ENCODE assay signal across 8 cellular contexts in the genomic region with DNA sequence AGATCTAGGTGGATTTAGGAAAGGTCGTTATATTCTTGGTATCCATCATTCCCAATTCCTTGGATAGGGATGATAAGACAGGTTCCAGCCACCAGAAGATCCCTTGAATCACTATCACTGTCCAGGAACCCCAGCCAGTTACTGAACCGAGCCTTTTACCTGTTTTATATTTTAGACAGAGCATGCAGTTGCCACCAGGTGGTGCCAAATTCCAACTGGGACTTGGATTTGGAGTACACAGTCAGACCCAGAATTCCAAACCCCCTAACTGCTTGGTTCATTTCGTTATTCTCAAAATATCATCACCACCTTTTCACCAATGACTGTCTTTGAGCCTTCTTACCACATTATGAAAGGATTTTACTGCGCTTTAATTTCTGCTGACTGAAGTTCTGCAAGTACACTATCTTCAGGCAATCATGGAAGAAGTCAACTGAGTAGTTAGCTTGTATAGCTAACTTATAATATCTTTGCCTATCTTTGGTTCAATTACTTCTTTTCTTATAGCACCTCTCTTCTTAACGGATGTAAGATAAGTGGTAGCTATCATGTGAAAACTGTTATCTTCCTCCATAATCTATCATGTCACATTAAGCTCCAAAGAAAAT.
A peak's percentile ranks its signal among the peaks of the same experiment; 100 is the strongest.
DNase-seq lines count a peak whose midpoint lies in the region; ATAC-seq, FAIRE-seq and TF ChIP-seq lines count a peak whose summit lies in the region.

No MANE protein-coding gene starts in this region.

- DNase-seq in heart right ventricle, result no peak
- DNase-seq in Right ventricle myocardium inferior (ENCODE audit: missing footprints), result no peak
- peak; percentile 40 for DNase-seq in HCT116 (ENCODE audit: low read depth, low spot score)
- peak; percentile 5 for DNase-seq in NCI-H226
- DNase-seq in endothelial cell of umbilical vein (ENCODE audit: low read depth, low spot score), result peak; percentile 19
- peak; percentile 34 to 68 for DNase-seq in trophoblast cell
- DNase-seq in NCI-H2081 treated with DMSO at 0.1 percent for 48 hours (lab: John Stamatoyannopoulos, UW), result no peak
- no peak for DNase-seq in NCI-H2196 treated with DMSO at 0.1 percent for 48 hours (lab: John Stamatoyannopoulos, UW; ENCODE audit: unreplicated experiment)

- H3K4me3 ChIP-seq in heart right ventricle, result no peak overlapping the region
- H3K4me3 ChIP-seq in HCT116 (replicated peaks in 1 of 2; ENCODE audit: low read depth in 1 of 2, low read length in 2 of 2), result no peak overlapping the region
- no peak overlapping the region for H3K4me3 ChIP-seq in endothelial cell of umbilical vein (replicated peaks in 1 of 3; ENCODE audit: insufficient read depth in 1 of 3, low read depth in 1 of 3, low read length in 3 of 3)
- H3K4me3 ChIP-seq in trophoblast cell (ENCODE audit: low read depth, low read length), result no peak overlapping the region

- no peaks in the 10 kb centered on the region for H3K4me1 ChIP-seq in heart right ventricle
- H3K4me1 ChIP-seq in HCT116 (ENCODE audit: control insufficient read depth in 1 of 2, insufficient read depth in 2 of 2, low read length in 2 of 2), result no peaks in the 10 kb centered on the region
- H3K4me1 ChIP-seq in endothelial cell of umbilical vein (ENCODE audit: control insufficient read depth, extremely low read depth, insufficient read depth, low read length), result no peaks in the 10 kb centered on the region
- no peaks in the 10 kb centered on the region for H3K4me1 ChIP-seq in trophoblast cell (ENCODE audit: control insufficient read depth in 1 of 2, insufficient read depth in 2 of 2, low read length in 2 of 2)

- H2BK12ac ChIP-seq in trophoblast cell (ENCODE audit: low read length), result no peak overlapping the region

- H3K79me2 ChIP-seq in HCT116 (ENCODE audit: insufficient read depth, low read length) (no peaks in the 10 kb centered on the region), endothelial cell of umbilical vein (ENCODE audit: control insufficient read depth, insufficient read depth, low read length) (no peaks in the 10 kb centered on the region), trophoblast cell (ENCODE audit: control insufficient read depth, insufficient read depth, low read length, poor library complexity) (no peaks in the 10 kb centered on the region)

- WGBS in heart right ventricle, 2 donors, result 45 to 48% methylated on average over 5 of the region's 5 CpGs
- no CpG with 5 or more reads among the region's 5 CpGs for WGBS in trophoblast cell (ENCODE audit: extremely low coverage, insufficient coverage, insufficient read length)

- ATAC-seq in heart right ventricle (no peak), Right ventricle myocardium inferior (no peak), HCT116 (peak; percentile 93)

- TF ChIP-seq POLR2A in HCT116 (IDR thresholded peaks at IDR 0.05; ENCODE audit: borderline replicate concordance, extremely low read depth, insufficient read depth, insufficient read length) (no peak), endothelial cell of umbilical vein (IDR thresholded peaks at IDR 0.05; ENCODE audit: low read depth, low read length) (no peak)

- H3K14ac ChIP-seq in trophoblast cell (ENCODE audit: low read length), result no peak overlapping the region

- H3K9me3 ChIP-seq in heart right ventricle, result no peaks in the 10 kb centered on the region
- H3K9me3 ChIP-seq in HCT116 (ENCODE audit: control insufficient read depth in 1 of 2, insufficient read depth in 1 of 2, low read depth in 1 of 2, low read length in 2 of 2), result no peaks in the 10 kb centered on the region
- H3K9me3 ChIP-seq in endothelial cell of umbilical vein (replicated peaks; ENCODE audit: control insufficient read depth, insufficient read depth, low read length), result no peaks in the 10 kb centered on the region
- no peaks in the 10 kb centered on the region for H3K9me3 ChIP-seq in trophoblast cell (ENCODE audit: insufficient read depth, low read depth, low read length)

- H3K27me3 ChIP-seq in heart right ventricle (no peaks in the 10 kb centered on the region), HCT116 (ENCODE audit: insufficient read depth, low read length) (no peaks in the 10 kb centered on the region), endothelial cell of umbilical vein (ENCODE audit: control insufficient read depth in 2 of 2, insufficient read depth in 2 of 2, low read length in 2 of 2) (no peaks in the 10 kb centered on the region), trophoblast cell (ENCODE audit: insufficient read depth, low read length) (no peaks in the 10 kb centered on the region)

- dilution Hi-C loops in endothelial cell of umbilical vein (cut with MboI; ENCODE audit: extremely low pct_ligation_motif_present, low sequenced_read_pairs), result no loop called here

- no peak overlapping the region for H4K91ac ChIP-seq in trophoblast cell (ENCODE audit: low read depth, low read length)

- POLR2A ChIA-PET in HCT116 (lab: Charles Lee), result no interaction called here
- POLR2A ChIA-PET in endothelial cell of umbilical vein (lab: Charles Lee), result interaction anchor here (0.6 kb wide), 1 partner anchor 1292 kb away, joined by 3 read pairs; no protein-coding TSS in a partner anchor

- H4K20me1 ChIP-seq in HCT116 (ENCODE audit: insufficient read depth), result no peaks in the 10 kb centered on the region
- H4K20me1 ChIP-seq in endothelial cell of umbilical vein (replicated peaks; ENCODE audit: control insufficient read depth, extremely low read depth, insufficient read depth, low read length), result no peaks in the 10 kb centered on the region

- H3K9me1 ChIP-seq in endothelial cell of umbilical vein (replicated peaks; ENCODE audit: control insufficient read depth, extremely low read depth, insufficient read depth, low read length), result no peaks in the 10 kb centered on the region

- TF ChIP-seq RAD21 in HCT116 (IDR thresholded peaks at IDR 0.05; ENCODE audit: low read depth), result peak; percentile 77

- H3K9ac ChIP-seq in HCT116 (ENCODE audit: low read length), result no peak overlapping the region
- H3K9ac ChIP-seq in endothelial cell of umbilical vein (replicated peaks; ENCODE audit: extremely low read depth, insufficient read depth, low read length), result no peak overlapping the region
- no peak overlapping the region for H3K9ac ChIP-seq in trophoblast cell (ENCODE audit: low read length)

- H3K4ac ChIP-seq in trophoblast cell (ENCODE audit: low read depth, low read length), result no peak overlapping the region

- no peaks in the 10 kb centered on the region for H3K9me2 ChIP-seq in HCT116 (ENCODE audit: insufficient read depth)

- RAD21 ChIA-PET in HCT116 (lab: Charles Lee; ENCODE audit: low non-redundant PET in 1 of 2, low total read pairs in 2 of 2, uncharacterized antibody in 2 of 2, unreplicated experiment in 2 of 2), result interaction anchor here in 1 of 2 experiments (1.4 kb wide), 1 partner anchor 1293 kb away, joined by 3 read pairs; no protein-coding TSS in a partner anchor

- peak; percentile 82 for FAIRE-seq in endothelial cell of umbilical vein (lab: Jason Lieb, UNC)

- CTCF ChIA-PET in HCT116 (lab: Charles Lee) (interaction anchor here (0.6 to 1.7 kb wide), 10 partner anchors 8 to 1500 kb away, joined by 3 to 18 read pairs (median 4); no protein-coding TSS in a partner anchor), endothelial cell of umbilical vein (lab: Charles Lee) (interaction anchor here (0.8 to 3.2 kb wide), 13 partner anchors 8 to 1446 kb away, joined by 3 to 94 read pairs (median 5); partner anchors contain the start of gene SRFBP1)

- no peak overlapping the region for H2BK120ac ChIP-seq in trophoblast cell (ENCODE audit: insufficient read depth, low read length, poor library complexity)

- H3K36me3 ChIP-seq in heart right ventricle, result no peaks in the 10 kb centered on the region
- H3K36me3 ChIP-seq in HCT116 (ENCODE audit: control insufficient read depth in 1 of 2, insufficient read depth in 2 of 2, low read length in 2 of 2), result no peaks in the 10 kb centered on the region
- H3K36me3 ChIP-seq in endothelial cell of umbilical vein (ENCODE audit: control insufficient read depth in 2 of 2, extremely low read depth in 1 of 2, insufficient read depth in 2 of 2, low read length in 2 of 2), result no peaks in the 10 kb centered on the region
- H3K36me3 ChIP-seq in trophoblast cell (ENCODE audit: control insufficient read depth in 1 of 2, insufficient read depth in 2 of 2, low read length in 2 of 2), result no peaks in the 10 kb centered on the region

- H2AFZ ChIP-seq in HCT116 (ENCODE audit: low read depth, low read length, poor library complexity, severe bottlenecking) (peak overlapping the region; percentile 91), endothelial cell of umbilical vein (ENCODE audit: low read depth, low read length) (no peak overlapping the region), trophoblast cell (ENCODE audit: insufficient read depth, low read length, poor library complexity) (no peak overlapping the region)

- intact Hi-C loops in heart right ventricle (cut with DNase I), result loop anchor here in 2 of 10 donors (1.0 to 5.0 kb wide), 2 partner anchors 8 to 1291 kb away; no protein-coding TSS in a partner anchor
- intact Hi-C loops in Right ventricle myocardium inferior (cut with DNase I), result no loop called here
- intact Hi-C loops in HCT116 (cut with micrococcal nuclease), result loop anchor here (1.0 to 10.0 kb wide), 4 partner anchors 147 to 1293 kb away; no protein-coding TSS in a partner anchor
- intact Hi-C loops in endothelial cell of umbilical vein (cut with micrococcal nuclease), result loop anchor here (2.0 to 10.0 kb wide), 5 partner anchors 147 to 1445 kb away; partner anchors contain the start of gene LOX

- H3K23ac ChIP-seq in trophoblast cell (ENCODE audit: low read length), result no peak overlapping the region

- H3K4me2 ChIP-seq in HCT116 (ENCODE audit: low read length) (no peak overlapping the region), endothelial cell of umbilical vein (ENCODE audit: insufficient read depth, low read length) (no peak overlapping the region), trophoblast cell (ENCODE audit: low read length) (no peak overlapping the region)

- no peak overlapping the region for H2BK5ac ChIP-seq in trophoblast cell (ENCODE audit: low read depth, low read length, poor library complexity)

- H3K18ac ChIP-seq in trophoblast cell (ENCODE audit: low read length), result no peak overlapping the region

- TF ChIP-seq CTCF in heart right ventricle (IDR thresholded peaks at IDR 0.05), result peak in 6 of 9 donors; percentile 21 to 32 (median 28)
- TF ChIP-seq CTCF in HCT116 (IDR thresholded peaks at IDR 0.05 in 2 of 3, conservative IDR thresholded peaks at IDR 0.05 in 1 of 3; ENCODE audit: borderline replicate concordance in 1 of 3, insufficient read depth in 1 of 3, low read depth in 2 of 3, low read length in 2 of 3), result peak; percentile 56 to 83 (median 75); a peak in 5 of 6 replicates
- peak; percentile 36 to 57 for TF ChIP-seq CTCF in endothelial cell of umbilical vein (IDR thresholded peaks at IDR 0.05; ENCODE audit: extremely low read depth in 1 of 2, insufficient read depth in 1 of 2, low read depth in 1 of 2, low read length in 2 of 2)

- H4K12ac ChIP-seq in trophoblast cell (ENCODE audit: low read depth, low read length), result no peak overlapping the region

- no peak overlapping the region for H4K8ac ChIP-seq in trophoblast cell (ENCODE audit: low read depth, low read length)

- no peaks in the 10 kb centered on the region for H3K79me1 ChIP-seq in trophoblast cell (ENCODE audit: low read length)

- BruUV-seq in HCT116 (replicated peaks; lab: Mats Ljungman, UMichigan), result no TSS peak
- BruUV-seq in endothelial cell of umbilical vein (replicated peaks; lab: Mats Ljungman, UMichigan), result no TSS peak

- no peak overlapping the region for H3K27ac ChIP-seq in heart right ventricle
- H3K27ac ChIP-seq in HCT116 (ENCODE audit: low read depth, low read length), result no peak overlapping the region
- no peak overlapping the region for H3K27ac ChIP-seq in endothelial cell of umbilical vein (ENCODE audit: insufficient read depth, low read depth, low read length)
- no peak overlapping the region for H3K27ac ChIP-seq in trophoblast cell (ENCODE audit: low read depth, low read length)

- H2AK5ac ChIP-seq in trophoblast cell (ENCODE audit: low read length), result no peak overlapping the region

Comparison
In these comparisons a context has a peak if more than half of its experiments do, and no peak if none do; other contexts are left out.
1. DNase-seq: peak in HCT116 (single experiment), NCI-H226 (single experiment), endothelial cell of umbilical vein (single experiment) and trophoblast cell (2 of 2); none in heart right ventricle (0 of 2), Right ventricle myocardium inferior (single experiment), NCI-H2081 treated with DMSO at 0.1 percent for 48 hours (single experiment) and NCI-H2196 treated with DMSO at 0.1 percent for 48 hours (single experiment).
2. Peak in every context shown above with its lines, with median percentiles within 50 percentile points of each other: CTCF ChIP-seq.